ENCODE assay signal across 26 cellular contexts in the genomic region with DNA sequence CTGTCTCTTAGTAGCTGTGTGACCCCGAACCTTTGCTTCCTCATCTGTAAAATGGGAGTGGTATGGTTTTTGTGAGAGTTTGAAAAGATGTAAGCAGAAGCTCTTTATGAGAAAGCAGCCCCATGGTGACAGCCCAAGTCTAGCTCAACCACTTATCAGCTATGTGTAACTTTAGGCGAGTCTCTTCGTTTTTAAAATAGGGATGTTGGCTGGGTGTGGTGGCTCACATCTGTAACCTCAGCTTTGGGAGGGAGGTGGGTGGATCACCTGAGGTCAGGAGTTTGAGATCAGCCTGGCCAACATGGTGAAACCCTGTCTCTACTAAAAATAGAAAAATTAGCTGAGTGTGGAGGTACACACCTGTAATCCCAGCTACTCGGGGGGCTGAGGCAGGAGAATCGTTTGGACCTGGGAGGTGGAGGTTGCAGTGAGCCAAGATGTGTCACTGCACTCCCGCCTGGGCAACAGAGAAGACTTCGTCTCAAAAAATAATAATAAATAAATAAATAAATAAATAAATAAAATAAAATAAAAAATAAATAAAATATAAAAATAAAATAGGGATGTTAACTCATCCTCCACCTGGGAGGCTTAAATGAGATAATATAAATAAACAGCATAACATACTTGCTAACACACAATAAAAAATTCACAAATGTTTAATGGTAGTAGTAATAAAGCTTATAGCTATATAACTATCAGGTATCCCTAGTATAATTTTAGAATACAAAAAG.
DNase-seq lines count a peak whose midpoint lies in the region; ATAC-seq, FAIRE-seq and TF ChIP-seq lines count a peak whose summit lies in the region.
"Had no signal": no experiment of that assay in that cellular context is flagged by ENCODE, and none has a peak within 500 bp of the region (broad histone marks: within the 10 kb centered on the region; RNA-seq: fewer than 3 reads in every experiment).

No MANE protein-coding gene starts in this region.

- H3K27ac ChIP-seq in small intestine (ENCODE audit: low read depth in 1 of 2, low read length in 1 of 2) (no peak overlapping the region), gastroesophageal sphincter (no peak overlapping the region), left lung (no peak overlapping the region)
- H3K27ac ChIP-seq: 22Rv1, BLaER1 had no signal

- no peak for TF ChIP-seq CTCF in GM13977 (IDR thresholded peaks at IDR 0.05; ENCODE audit: extremely low read depth, insufficient read depth, missing control alignments)
- no peak for TF ChIP-seq CTCF in gastroesophageal sphincter (IDR thresholded peaks at IDR 0.05)
- no peak for TF ChIP-seq CTCF in left lung (IDR thresholded peaks at IDR 0.05)

- intact Hi-C loops in left lung (cut with DNase I) = no loop called here

- no peak for TF ChIP-seq POLR2A in gastroesophageal sphincter (IDR thresholded peaks at IDR 0.05)

- no peaks in the 10 kb centered on the region for H3K27me3 ChIP-seq in small intestine (ENCODE audit: control insufficient read depth in 2 of 2, insufficient read depth in 2 of 2, low read length in 2 of 2)
- no peaks in the 10 kb centered on the region for H3K27me3 ChIP-seq in gastroesophageal sphincter
- H3K27me3 ChIP-seq in left lung = no peaks in the 10 kb centered on the region
- H3K27me3 ChIP-seq: BE2C, BLaER1 had no signal

- FAIRE-seq in A204.1 (lab: Jason Lieb, UNC) = peak; percentile 32
- peak; percentile 59 for FAIRE-seq in small intestine (lab: Jason Lieb, UNC)
- FAIRE-seq: GM12878, GM12892, GM19239 had no signal

- in situ Hi-C loops in GM13977 (cut with MboI; ENCODE audit: low pct_unique_long_range_greater_than_20kb, low sequenced_read_pairs, unreplicated experiment) = no loop called here

- H3K4me3 ChIP-seq in Jurkat, Clone E6-1 (ENCODE audit: low read length) = no peak overlapping the region
- H3K4me3 ChIP-seq in small intestine (ENCODE audit: low read depth in 1 of 2, low read length in 2 of 2) (no peak overlapping the region), gastroesophageal sphincter (no peak overlapping the region), left lung (no peak overlapping the region)
- H3K4me3 ChIP-seq: BLaER1, GM12878 had no signal

- no peak for TF ChIP-seq EP300 in gastroesophageal sphincter (IDR thresholded peaks at IDR 0.05)

- no peaks in the 10 kb centered on the region for H3K4me1 ChIP-seq in small intestine (ENCODE audit: control insufficient read depth in 2 of 2, insufficient read depth in 1 of 2, low read depth in 1 of 2, low read length in 1 of 2)
- H3K4me1 ChIP-seq in gastroesophageal sphincter = no peaks in the 10 kb centered on the region
- no peaks in the 10 kb centered on the region for H3K4me1 ChIP-seq in left lung

- 84 to 92% (median 86%) methylated on average over 7 of the region's 7 CpGs for WGBS in small intestine, 3 donors
- 86 to 94% methylated on average over 4 to 5 of the region's 7 CpGs for WGBS in gastroesophageal sphincter (ENCODE audit: low coverage in 1 of 2), 2 donors

- no peaks in the 10 kb centered on the region for H3K9me3 ChIP-seq in small intestine (ENCODE audit: control insufficient read depth, low read depth)
- no peaks in the 10 kb centered on the region for H3K9me3 ChIP-seq in gastroesophageal sphincter
- no peaks in the 10 kb centered on the region for H3K9me3 ChIP-seq in left lung
- H3K9me3 ChIP-seq: BE2C had no signal

- DNase-seq in Jurkat, Clone E6-1 (ENCODE audit: low read depth, low spot score) = peak; percentile 45
- DNase-seq in RPMI8226 (peak; percentile 58), small intestine (no peak), GM13977 (ENCODE audit: low spot score) (no peak), left lung (no peak)
- DNase-seq: ACHN; BE2C; C1 segment of cervical spinal cord; CD4-positive, alpha-beta memory T cell; CD4-positive, CD25-positive, alpha-beta regulatory T cell; CD8-positive, alpha-beta memory T cell; COR-L47; DMS 273 treated with DMSO at 0.1 percent for 48 hours; DMS153; DMS53; DMS79; DND-41; EL; GDM1 had no signal

- H3K36me3 ChIP-seq in small intestine (ENCODE audit: control insufficient read depth in 2 of 2, insufficient read depth in 2 of 2, low read length in 2 of 2) = no peaks in the 10 kb centered on the region
- H3K36me3 ChIP-seq in gastroesophageal sphincter = no peaks in the 10 kb centered on the region
- no peaks in the 10 kb centered on the region for H3K36me3 ChIP-seq in left lung

- no peak for ATAC-seq in gastroesophageal sphincter
- no peak for ATAC-seq in left lung
- ATAC-seq: GM12878 had no signal

Comparison
In these comparisons a context has a peak if more than half of its experiments do, and no peak if none do; other contexts are left out.
1. DNase-seq: peak in Jurkat, Clone E6-1 (single experiment) and RPMI8226 (single experiment); none in small intestine (single experiment), GM13977 (single experiment) and left lung (0 of 2).